Comparison of ENCODE assay signal across 1 cellular context in genomic region chr5:42819745-42820144, GRCh38.
TF ChIP-seq lines count a peak whose summit lies in the region.

No MANE protein-coding gene starts in this region.

TF ChIP-seq in GM23338, 12 proteins besides CTCF, POLR2A, EP300 and RAD21 (continued from another document):
- TF ChIP-seq, protein P1, sequence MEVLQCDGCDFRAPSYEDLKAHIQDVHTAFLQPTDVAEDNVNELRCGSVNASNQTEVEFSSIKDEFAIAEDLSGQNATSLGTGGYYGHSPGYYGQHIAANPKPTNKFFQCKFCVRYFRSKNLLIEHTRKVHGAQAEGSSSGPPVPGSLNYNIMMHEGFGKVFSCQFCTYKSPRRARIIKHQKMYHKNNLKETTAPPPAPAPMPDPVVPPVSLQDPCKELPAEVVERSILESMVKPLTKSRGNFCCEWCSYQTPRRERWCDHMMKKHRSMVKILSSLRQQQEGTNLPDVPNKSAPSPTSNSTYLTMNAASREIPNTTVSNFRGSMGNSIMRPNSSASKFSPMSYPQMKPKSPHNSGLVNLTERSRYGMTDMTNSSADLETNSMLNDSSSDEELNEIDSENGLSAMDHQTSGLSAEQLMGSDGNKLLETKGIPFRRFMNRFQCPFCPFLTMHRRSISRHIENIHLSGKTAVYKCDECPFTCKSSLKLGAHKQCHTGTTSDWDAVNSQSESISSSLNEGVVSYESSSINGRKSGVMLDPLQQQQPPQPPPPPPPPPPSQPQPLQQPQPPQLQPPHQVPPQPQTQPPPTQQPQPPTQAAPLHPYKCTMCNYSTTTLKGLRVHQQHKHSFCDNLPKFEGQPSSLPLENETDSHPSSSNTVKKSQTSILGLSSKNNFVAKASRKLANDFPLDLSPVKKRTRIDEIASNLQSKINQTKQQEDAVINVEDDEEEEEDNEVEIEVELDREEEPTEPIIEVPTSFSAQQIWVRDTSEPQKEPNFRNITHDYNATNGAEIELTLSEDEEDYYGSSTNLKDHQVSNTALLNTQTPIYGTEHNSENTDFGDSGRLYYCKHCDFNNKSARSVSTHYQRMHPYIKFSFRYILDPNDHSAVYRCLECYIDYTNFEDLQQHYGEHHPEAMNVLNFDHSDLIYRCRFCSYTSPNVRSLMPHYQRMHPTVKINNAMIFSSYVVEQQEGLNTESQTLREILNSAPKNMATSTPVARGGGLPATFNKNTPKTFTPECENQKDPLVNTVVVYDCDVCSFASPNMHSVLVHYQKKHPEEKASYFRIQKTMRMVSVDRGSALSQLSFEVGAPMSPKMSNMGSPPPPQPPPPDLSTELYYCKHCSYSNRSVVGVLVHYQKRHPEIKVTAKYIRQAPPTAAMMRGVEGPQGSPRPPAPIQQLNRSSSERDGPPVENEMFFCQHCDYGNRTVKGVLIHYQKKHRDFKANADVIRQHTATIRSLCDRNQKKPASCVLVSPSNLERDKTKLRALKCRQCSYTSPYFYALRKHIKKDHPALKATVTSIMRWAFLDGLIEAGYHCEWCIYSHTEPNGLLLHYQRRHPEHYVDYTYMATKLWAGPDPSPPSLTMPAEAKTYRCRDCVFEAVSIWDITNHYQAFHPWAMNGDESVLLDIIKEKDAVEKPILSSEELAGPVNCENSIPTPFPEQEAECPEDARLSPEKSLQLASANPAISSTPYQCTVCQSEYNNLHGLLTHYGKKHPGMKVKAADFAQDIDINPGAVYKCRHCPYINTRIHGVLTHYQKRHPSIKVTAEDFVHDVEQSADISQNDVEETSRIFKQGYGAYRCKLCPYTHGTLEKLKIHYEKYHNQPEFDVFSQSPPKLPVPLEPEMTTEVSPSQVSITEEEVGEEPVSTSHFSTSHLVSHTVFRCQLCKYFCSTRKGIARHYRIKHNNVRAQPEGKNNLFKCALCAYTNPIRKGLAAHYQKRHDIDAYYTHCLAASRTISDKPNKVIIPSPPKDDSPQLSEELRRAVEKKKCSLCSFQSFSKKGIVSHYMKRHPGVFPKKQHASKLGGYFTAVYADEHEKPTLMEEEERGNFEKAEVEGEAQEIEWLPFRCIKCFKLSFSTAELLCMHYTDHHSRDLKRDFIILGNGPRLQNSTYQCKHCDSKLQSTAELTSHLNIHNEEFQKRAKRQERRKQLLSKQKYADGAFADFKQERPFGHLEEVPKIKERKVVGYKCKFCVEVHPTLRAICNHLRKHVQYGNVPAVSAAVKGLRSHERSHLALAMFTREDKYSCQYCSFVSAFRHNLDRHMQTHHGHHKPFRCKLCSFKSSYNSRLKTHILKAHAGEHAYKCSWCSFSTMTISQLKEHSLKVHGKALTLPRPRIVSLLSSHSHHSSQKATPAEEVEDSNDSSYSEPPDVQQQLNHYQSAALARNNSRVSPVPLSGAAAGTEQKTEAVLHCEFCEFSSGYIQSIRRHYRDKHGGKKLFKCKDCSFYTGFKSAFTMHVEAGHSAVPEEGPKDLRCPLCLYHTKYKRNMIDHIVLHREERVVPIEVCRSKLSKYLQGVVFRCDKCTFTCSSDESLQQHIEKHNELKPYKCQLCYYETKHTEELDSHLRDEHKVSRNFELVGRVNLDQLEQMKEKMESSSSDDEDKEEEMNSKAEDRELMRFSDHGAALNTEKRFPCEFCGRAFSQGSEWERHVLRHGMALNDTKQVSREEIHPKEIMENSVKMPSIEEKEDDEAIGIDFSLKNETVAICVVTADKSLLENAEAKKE (CRISPR knock-in tag; IDR thresholded peaks at IDR 0.05): no peak
- TF ChIP-seq CREB1 (CRISPR knock-in tag; IDR thresholded peaks at IDR 0.05; ENCODE audit: low read depth): no peak
TF ChIP-seq in GM23338: peak in this region for 0.
